Comparison of ENCODE assay signal across 3 cellular contexts in the genomic region with DNA sequence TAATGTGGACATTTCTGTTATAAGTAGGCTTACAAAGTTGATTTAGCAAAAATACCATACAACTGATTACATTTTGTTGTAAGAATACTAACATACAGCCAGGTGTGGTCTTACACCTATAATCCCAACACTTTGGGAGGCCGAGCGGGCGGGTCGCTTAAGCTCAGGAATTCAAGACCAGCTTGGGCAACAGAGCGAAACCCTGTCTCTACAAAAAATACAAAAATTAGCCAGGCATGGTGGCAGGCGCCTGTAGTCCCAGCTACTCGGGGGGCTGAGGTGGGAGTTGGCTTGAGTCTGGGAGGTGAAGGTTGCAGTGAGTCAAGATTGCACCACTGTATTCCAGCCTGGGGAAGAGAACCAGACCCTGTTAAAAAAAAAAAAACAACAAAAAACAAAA.
"Had no signal": no experiment of that assay in that cellular context is flagged by ENCODE, and none has a peak within 500 bp of the region (broad histone marks: within the 10 kb centered on the region; RNA-seq: fewer than 3 reads in every experiment).

No MANE protein-coding gene starts in this region.

- H3K4me3 ChIP-seq: GM12878 had no signal

- DNase-seq: GDM1, GF-D8 had no signal
